ENCODE assay signal across 8 cellular contexts in genomic region chr20:64039293-64040160, GRCh38. TPM values are rescaled to one million over a fixed set of nuclear protein-coding genes. Genes with fewer than 3 reads are reported as not detected.
DNase-seq lines count a peak whose midpoint lies in the region; ATAC-seq and TF ChIP-seq lines count a peak whose summit lies in the region.

No MANE protein-coding gene starts in this region.

- peaks cover 3% of the 10 kb centered on the region for H3K27me3 Mint-ChIP-seq in Caco-2 (ENCODE audit: insufficient read depth, unreplicated experiment)

- DNase-seq in Caco-2 (peak in 1 of 2 experiments; percentile 58), NT2/D1 (ENCODE audit: low read depth, low spot score) (no peak)
- no peak for DNase-seq in stimulated activated CD4-positive, alpha-beta T cell treated with anti-CD3 and anti-CD28 coated beads, Interleukin-4, amount 100 ng/mL, for 4 hours

- no peaks in the 10 kb centered on the region for H3K9me3 Mint-ChIP-seq in Caco-2 (ENCODE audit: unreplicated experiment)

- H3K9me3 ChIP-seq in Caco-2: no peaks in the 10 kb centered on the region
- peaks cover 8% of the 10 kb centered on the region; the same call in 1 of the 2 replicates for H3K9me3 ChIP-seq in NT2/D1 (ENCODE audit: insufficient read depth, low read length)
- no peaks in the 10 kb centered on the region for H3K9me3 ChIP-seq in neutrophil

- no peak overlapping the region for H3K27ac Mint-ChIP-seq in Caco-2 (ENCODE audit: unreplicated experiment)

- peak overlapping the region; percentile 87 for H3K4me3 Mint-ChIP-seq in Caco-2 (ENCODE audit: unreplicated experiment)

- CTCF ChIA-PET in Caco-2 (lab: Charles Lee): interaction anchor here (0.5 to 6.2 kb wide), 26 partner anchors 9 to 513 kb away, joined by 3 to 139 read pairs (median 8); partner anchors contain the start of genes LKAAEAR1, OPRL1, PRPF6 and PTK6

- H3K9ac ChIP-seq in NT2/D1 (ENCODE audit: insufficient read length, low read depth): peak overlapping the region; percentile 74

- peaks cover 46% of the 10 kb centered on the region for H3K36me3 Mint-ChIP-seq in Caco-2 (ENCODE audit: insufficient read depth, unreplicated experiment)

- no peak overlapping the region for H3K27ac ChIP-seq in neutrophil

- TF ChIP-seq CTCF in Caco-2 (IDR thresholded peaks at IDR 0.05; ENCODE audit: insufficient read depth in 1 of 2, low read depth in 1 of 2, low read length in 1 of 2, severe bottlenecking in 1 of 2, unreplicated experiment in 1 of 2): no peak
- TF ChIP-seq CTCF in neutrophil (IDR thresholded peaks at IDR 0.05): no peak

- no peaks in the 10 kb centered on the region for H3K4me1 Mint-ChIP-seq in Caco-2 (ENCODE audit: low read depth, unreplicated experiment)

- H3K4me3 ChIP-seq in Caco-2 (ENCODE audit: low read depth, low read length) (peak overlapping the region; percentile 81), NT2/D1 (ENCODE audit: insufficient read length, low read depth) (peak overlapping the region; percentile 51), neutrophil (ENCODE audit: low read depth in 1 of 2, low read length in 1 of 2) (peak overlapping the region; percentile 65 to 69)

- no TSS peak for BruUV-seq in Caco-2 (replicated peaks; lab: Mats Ljungman, UMichigan)

- peaks cover 26% of the 10 kb centered on the region for H3K4me1 ChIP-seq in Caco-2
- H3K4me1 ChIP-seq in NT2/D1 (ENCODE audit: insufficient read depth, insufficient read length): peaks cover 31% of the 10 kb centered on the region
- H3K4me1 ChIP-seq in neutrophil (ENCODE audit: control insufficient read depth in 1 of 2, insufficient read depth in 1 of 2, low read depth in 1 of 2, low read length in 1 of 2): peaks cover 22 to 36% of the 10 kb centered on the region in 2 experiments

- H3K27me3 ChIP-seq in Caco-2 (replicated peaks; ENCODE audit: control insufficient read depth, insufficient read depth, low read length): no peaks in the 10 kb centered on the region
- peaks cover 62% of the 10 kb centered on the region for H3K27me3 ChIP-seq in NT2/D1 (ENCODE audit: insufficient read depth, insufficient read length)
- peaks cover 88% of the 10 kb centered on the region for H3K27me3 ChIP-seq in neutrophil

- POLR2A ChIA-PET in Caco-2 (lab: Charles Lee): interaction anchor here (0.6 to 1.6 kb wide), 3 partner anchors 18 to 59 kb away, joined by 3 to 21 read pairs (median 4); partner anchors contain the start of genes PRPF6, SAMD10 and TCEA2

- H3K36me3 ChIP-seq in Caco-2 (ENCODE audit: control insufficient read depth, insufficient read depth, low read length) (no peaks in the 10 kb centered on the region), NT2/D1 (ENCODE audit: insufficient read depth, insufficient read length, low read length) (peaks cover 16% of the 10 kb centered on the region), neutrophil (peaks cover 12% of the 10 kb centered on the region)

- intact Hi-C loops in Caco-2 (cut with micrococcal nuclease; ENCODE audit: unreplicated experiment): loop anchor here (1.0 kb wide), 4 partner anchors 8 to 81 kb away; no protein-coding TSS in a partner anchor

- ATAC-seq in esophagus mucosa (peak; percentile 19), HG03571 (IDR thresholded peaks at IDR 0.05; ENCODE audit: unreplicated experiment) (no peak), HG03175 (IDR thresholded peaks at IDR 0.05; ENCODE audit: unreplicated experiment) (no peak), HG03135 (IDR thresholded peaks at IDR 0.05; ENCODE audit: unreplicated experiment) (no peak)

RNA-seq across cellular contexts. Expression of gene C20orf204, which starts 3.5 kb away (rescaled TPM):
- 3.2 and 3.3 TPM in 2 replicates for total RNA-seq in Caco-2 (2022)
- 0.88 TPM for total RNA-seq in esophagus mucosa

RNA-seq across cellular contexts. Expression of gene SOX18, which starts 9.9 kb away (rescaled TPM):
- total RNA-seq in Caco-2 (2022) (0.44 and 0.84 TPM in 2 replicates), esophagus mucosa (5.4 TPM)

RNA-seq across cellular contexts. Expression of gene TCEA2, which starts 23.5 kb away (rescaled TPM):
- 39.9 and 48.3 TPM in 2 replicates for total RNA-seq in Caco-2 (2022)
- total RNA-seq in esophagus mucosa: 6.8 TPM

RNA-seq across cellular contexts. Expression of gene RGS19, which starts 39.8 kb away (rescaled TPM):
- 29.3 and 34.3 TPM in 2 replicates for total RNA-seq in Caco-2 (2022)
- total RNA-seq in esophagus mucosa: 6.1 TPM

RNA-seq across cellular contexts. Expression of gene OPRL1, which starts 40.4 kb away (rescaled TPM):
- total RNA-seq in Caco-2 (2022) (0.51 and 0.59 TPM in 2 replicates), esophagus mucosa (0.12 TPM)
